Comparison of ENCODE assay signal across 8 cellular contexts in the genomic region with DNA sequence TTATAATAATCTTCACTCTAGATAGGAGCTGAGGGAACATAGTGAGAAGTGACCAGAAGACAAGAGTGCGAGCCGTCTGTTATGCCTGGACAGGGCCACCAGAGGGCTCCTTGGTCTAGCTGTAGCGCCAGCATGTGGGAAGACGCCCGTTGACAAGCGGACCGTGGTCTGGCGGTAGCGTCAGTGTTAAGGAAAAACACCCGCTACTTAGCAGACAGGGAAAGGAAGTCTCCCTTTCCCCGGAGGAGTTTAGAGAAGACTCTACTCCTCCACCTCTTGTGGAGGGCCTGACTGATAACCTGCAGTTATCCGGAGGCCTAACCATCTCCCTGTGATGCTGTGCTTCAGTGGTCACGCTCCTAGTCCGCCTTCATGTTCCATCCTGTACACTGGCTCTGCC.
DNase-seq lines count a peak whose midpoint lies in the region; ATAC-seq and TF ChIP-seq lines count a peak whose summit lies in the region.
"Not testable (repeated sequence)": the region's sequence is repeated elsewhere in the genome, so short reads cannot be mapped to it uniquely, and the experiment has no call there.

No MANE protein-coding gene starts in this region.

- not testable (repeated sequence) for H3K4me1 ChIP-seq in GM23338 (ENCODE audit: insufficient read depth)

- H3K27me3 ChIP-seq in GM23338 (ENCODE audit: insufficient read depth) = not testable (repeated sequence)

- H3K27me3 Mint-ChIP-seq in GM23338 (ENCODE audit: insufficient read depth, low read depth, poor library complexity); activated naive CD4-positive, alpha-beta T cell treated with anti-CD3 and anti-CD28 coated beads, Interleukin-2, amount 10 ng/mL, durations not matched to agents 7 days and 5 days: not testable (repeated sequence)

- H3K4me1 Mint-ChIP-seq in GM23338; activated naive CD4-positive, alpha-beta T cell treated with anti-CD3 and anti-CD28 coated beads, Interleukin-2, amount 10 ng/mL, durations not matched to agents 7 days and 5 days: not testable (repeated sequence)

- H3F3A ChIP-seq in GM23338 (replicated peaks; ENCODE audit: low read depth) = not testable (repeated sequence)

- H3K79me2 ChIP-seq in GM23338 (replicated peaks; ENCODE audit: insufficient read depth) = not testable (repeated sequence)

- not testable (repeated sequence) for H3K9me2 ChIP-seq in GM23338 (ENCODE audit: insufficient read depth)

- H4K20me1 ChIP-seq in GM23338 (replicated peaks; ENCODE audit: insufficient read depth) = not testable (repeated sequence)

- H3K36me3 ChIP-seq in GM23338 (ENCODE audit: insufficient read depth) = not testable (repeated sequence)

- peak overlapping the region; percentile 84; the same call in 1 of the 2 replicates for H2AFZ ChIP-seq in GM23338

- CTCF ChIA-PET in activated naive CD4-positive, alpha-beta T cell treated with anti-CD3 and anti-CD28 coated beads, Interleukin-2, amount 10 ng/mL, durations not matched to agents 7 days and 5 days (lab: Charles Lee) = interaction anchor here (1.2 to 3.7 kb wide), 4 partner anchors 9 to 136 kb away, joined by 3 to 18 read pairs (median 5); partner anchors contain the start of gene ORC6

- not testable (repeated sequence) for H3K4me3 ChIP-seq in GM23338
- H3K4me3 ChIP-seq in fibroblast of villous mesenchyme (ENCODE audit: low read depth, low read length) = peak overlapping the region; percentile 40

- H3K4me3 Mint-ChIP-seq in GM23338 = peak overlapping the region; percentile 9; the same call in 1 of the 3 replicates
- H3K4me3 Mint-ChIP-seq in activated naive CD4-positive, alpha-beta T cell treated with anti-CD3 and anti-CD28 coated beads, Interleukin-2, amount 10 ng/mL, durations not matched to agents 7 days and 5 days = not testable (repeated sequence)

- not testable (repeated sequence) for H3K27ac Mint-ChIP-seq in GM23338; activated naive CD4-positive, alpha-beta T cell treated with anti-CD3 and anti-CD28 coated beads, Interleukin-2, amount 10 ng/mL, durations not matched to agents 7 days and 5 days

- H3K4me2 ChIP-seq in GM23338 = peak overlapping the region; percentile 56; the same call in 1 of the 2 replicates

- not testable (repeated sequence) for H3K27ac ChIP-seq in GM23338 (ENCODE audit: low read depth)

- TF ChIP-seq CTCF in GM23338 (conservative IDR thresholded peaks at IDR 0.05; ENCODE audit: low read depth in 2 of 2) = peak; percentile 75 to 78
- TF ChIP-seq CTCF in fibroblast of villous mesenchyme (IDR thresholded peaks at IDR 0.05; ENCODE audit: insufficient read depth, low read depth, low read length) = peak; percentile 96

- DNase-seq in CD1c-positive myeloid dendritic cell (ENCODE audit: extremely low spot score) (peak; percentile 72), GM23338 (ENCODE audit: low spot score) (peak; percentile 86), NCI-H2029 (lab: John Stamatoyannopoulos, UW) (peak; percentile 13), SW480 (ENCODE audit: low spot score) (peak; percentile 59), fibroblast of villous mesenchyme (ENCODE audit: low read depth) (peak; percentile 80), mucosa of gallbladder (ENCODE audit: low spot score) (peak; percentile 70)
- peak; percentile 65 for DNase-seq in activated naive CD4-positive, alpha-beta T cell treated with anti-CD3 and anti-CD28 coated beads, Interleukin-2, amount 10 ng/mL, durations not matched to agents 7 days and 5 days
- peak; percentile 11 to 62 (median 13) for DNase-seq in stimulated activated CD4-positive, alpha-beta T cell treated with anti-CD3 and anti-CD28 coated beads, TNF-alpha, amount 100 ng/mL, for 24 hours (ENCODE audit: low read depth in 3 of 3)

- peaks cover 12% of the 10 kb centered on the region for H3K9me3 Mint-ChIP-seq in GM23338
- H3K9me3 Mint-ChIP-seq in activated naive CD4-positive, alpha-beta T cell treated with anti-CD3 and anti-CD28 coated beads, Interleukin-2, amount 10 ng/mL, durations not matched to agents 7 days and 5 days = not testable (repeated sequence)

- not testable (repeated sequence) for H3K36me3 Mint-ChIP-seq in GM23338 (ENCODE audit: low read depth); activated naive CD4-positive, alpha-beta T cell treated with anti-CD3 and anti-CD28 coated beads, Interleukin-2, amount 10 ng/mL, durations not matched to agents 7 days and 5 days

- ATAC-seq in GM23338 = peak; percentile 36; the same call in 2 of the 3 replicates

Comparison
In these comparisons a context has a peak if more than half of its experiments do, and no peak if none do; other contexts are left out.
1. DNase-seq: peak in every context shown above with its lines; median percentile 86 in GM23338; 80 in fibroblast of villous mesenchyme; 72 in CD1c-positive myeloid dendritic cell; 70 in mucosa of gallbladder; 65 in activated naive CD4-positive, alpha-beta T cell treated with anti-CD3 and anti-CD28 coated beads, Interleukin-2, amount 10 ng/mL, durations not matched to agents 7 days and 5 days; 59 in SW480; 13 in NCI-H2029; 13 in stimulated activated CD4-positive, alpha-beta T cell treated with anti-CD3 and anti-CD28 coated beads, TNF-alpha, amount 100 ng/mL, for 24 hours.